Comparison of ENCODE assay signal across 1 cellular context in genomic region chr1:166836733-166837132, GRCh38.
TF ChIP-seq lines count a peak whose summit lies in the region.

No MANE protein-coding gene starts in this region.

TF ChIP-seq in K562, 482 proteins besides CTCF, POLR2A, EP300 and RAD21:
- TF ChIP-seq BRCA1 (IDR thresholded peaks at IDR 0.05): no peak
- TF ChIP-seq BRCA1 (CRISPR knock-in tag; IDR thresholded peaks at IDR 0.05): no peak
- TF ChIP-seq SPI1 (IDR thresholded peaks at IDR 0.05; ENCODE audit: borderline replicate concordance, low read depth, low read length): 0 out of 2 replicates have a peak, but pooled peaks have one; percentile 4
